Comparison of ENCODE assay signal across 17 cellular contexts in the genomic region with DNA sequence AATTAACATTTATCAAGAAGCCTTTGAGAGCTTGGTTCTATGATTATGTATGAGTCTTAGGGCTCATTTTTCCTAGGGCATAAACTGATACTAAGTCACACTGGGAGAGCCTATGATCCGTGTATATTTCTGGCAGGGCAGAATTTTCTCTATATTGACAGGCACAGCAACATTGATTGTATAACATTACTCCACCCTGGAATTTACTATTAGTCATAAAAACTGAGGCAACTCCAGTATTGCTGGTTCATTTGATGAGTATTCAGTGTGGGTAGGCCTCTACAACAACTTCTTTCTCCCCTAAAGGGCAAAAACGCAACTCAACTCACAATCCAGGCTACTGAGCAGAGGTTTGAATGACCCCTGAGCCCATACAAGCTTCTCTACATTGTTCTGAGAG. TPM values are rescaled to one million over a fixed set of nuclear protein-coding genes. Genes with fewer than 3 reads are reported as not detected.
DNase-seq lines count a peak whose midpoint lies in the region; ATAC-seq and FAIRE-seq lines count a peak whose summit lies in the region.
"Had no signal": no experiment of that assay in that cellular context is flagged by ENCODE, and none has a peak within 500 bp of the region (broad histone marks: within the 10 kb centered on the region; RNA-seq: fewer than 3 reads in every experiment).

No MANE protein-coding gene starts in this region.

- intact Hi-C loops in left colon (cut with DNase I, micrococcal nuclease) = no loop called here

- ATAC-seq in left colon = peak; percentile 74
- no peak for ATAC-seq in GM18519 (IDR thresholded peaks at IDR 0.05; ENCODE audit: low FRiP score, unreplicated experiment)
- no peak for ATAC-seq in GM21825 (IDR thresholded peaks at IDR 0.05; ENCODE audit: unreplicated experiment)
- ATAC-seq: HCT116; naive thymus-derived CD4-positive, alpha-beta T cell had no signal

- DNase-seq in HCEC 1CT (peak; percentile 18), left colon (no peak), stromal cell of bone marrow (ENCODE audit: low read depth) (peak; percentile 43), UCSD-AML1 (lab: John Stamatoyannopoulos, UW; ENCODE audit: unreplicated experiment) (no peak)
- DNase-seq: activated B cell treated with CpG ODN at 0.5 μM for 24 hours; activated CD4-positive, alpha-beta memory T cell treated with anti-CD3 and anti-CD28 coated beads for 36 hours; central memory CD4-positive, alpha-beta T cell; naive thymus-derived CD4-positive, alpha-beta T cell; NCI-H1436 treated with DMSO at 0.1 percent for 48 hours; NCI-H748 treated with DMSO at 0.1 percent for 48 hours; substantia nigra; T-helper 2 cell had no signal

- FAIRE-seq in colon (lab: Jason Lieb, UNC) = peak; percentile 64

RNA-seq across cellular contexts. Expression of a gene that starts 10.6 kb away (rescaled TPM):
- total RNA-seq in left colon = 1 to 10 TPM; 1.1 to 1.3 TPM
- total RNA-seq: activated B cell treated with CpG ODN at 0.5 μM for 24 hours; activated CD4-positive, alpha-beta memory T cell treated with anti-CD3 and anti-CD28 coated beads for 36 hours; lung microvascular endothelial cell had no signal

Comparison
In these comparisons a context has a peak if more than half of its experiments do, and no peak if none do; other contexts are left out.
1. DNase-seq: peak in HCEC 1CT (single experiment) and stromal cell of bone marrow (single experiment); none in left colon (0 of 2) and UCSD-AML1 (single experiment).